In genomic region chr3:115211810-115212492, GRCh38 we compare ENCODE assay signal across 18 cellular contexts.
DNase-seq lines count a peak whose midpoint lies in the region; ATAC-seq and TF ChIP-seq lines count a peak whose summit lies in the region.
"Had no signal": no experiment of that assay in that cellular context is flagged by ENCODE, and none has a peak within 500 bp of the region (broad histone marks: within the 10 kb centered on the region; RNA-seq: fewer than 3 reads in every experiment).

No MANE protein-coding gene starts in this region.

- no peak overlapping the region for H3K9ac ChIP-seq in GM23248
- H3K9ac ChIP-seq in MM.1S (ENCODE audit: low read length) = 0 out of 2 replicates have a peak overlapping the region, but pooled peaks have one; percentile 5
- no peak overlapping the region for H3K9ac ChIP-seq in neural progenitor cell

- peak overlapping the region; percentile 38 for H3K27ac Mint-ChIP-seq in neural progenitor cell
- H3K27ac Mint-ChIP-seq in activated T-cell treated with anti-CD3 and anti-CD28 coated beads, Interleukin-2, amount 50 U/mL, for 24 hours = no peak overlapping the region
- H3K27ac Mint-ChIP-seq: CD8-positive, alpha-beta memory T cell had no signal

- H3K4me3 ChIP-seq in GM23248 (no peak overlapping the region), MM.1S (ENCODE audit: low read length) (no peak overlapping the region), neural progenitor cell (no peak overlapping the region), WERI-Rb-1 (ENCODE audit: low read depth, low read length) (no peak overlapping the region)
- H3K4me3 ChIP-seq: HAP-1, SJCRH30 had no signal

- TF ChIP-seq CTCF in MM.1S (IDR thresholded peaks at IDR 0.05; ENCODE audit: low read length) (no peak), neural progenitor cell (IDR thresholded peaks at IDR 0.05) (no peak), WERI-Rb-1 (IDR thresholded peaks at IDR 0.05; ENCODE audit: low read depth, low read length) (no peak)

- in situ Hi-C loops in GM23248 (cut with MboI) = loop anchor here (10.0 kb wide), 2 partner anchors 573 to 603 kb away; no protein-coding TSS in a partner anchor

- H3K36me3 ChIP-seq in GM23248 (ENCODE audit: low read depth) (no peaks in the 10 kb centered on the region), MM.1S (replicated peaks; ENCODE audit: insufficient read depth, low read length) (no peaks in the 10 kb centered on the region), neural progenitor cell (no peaks in the 10 kb centered on the region), WERI-Rb-1 (no peaks in the 10 kb centered on the region)
- H3K36me3 ChIP-seq: HAP-1, SJCRH30 had no signal

- H2AFZ ChIP-seq in GM23248 (peak overlapping the region; percentile 33; the same call in 1 of the 2 replicates), MM.1S (ENCODE audit: low read length) (peak overlapping the region; percentile 17; the same call in 1 of the 2 replicates), neural progenitor cell (replicated peaks) (no peak overlapping the region)

- H3K9me3 ChIP-seq in GM23248 (ENCODE audit: low read depth) = no peaks in the 10 kb centered on the region
- H3K9me3 ChIP-seq in MM.1S (replicated peaks; ENCODE audit: insufficient read depth, low read length) = no peaks in the 10 kb centered on the region
- no peaks in the 10 kb centered on the region for H3K9me3 ChIP-seq in neural progenitor cell (ENCODE audit: low read depth)
- no peaks in the 10 kb centered on the region for H3K9me3 ChIP-seq in WERI-Rb-1 (ENCODE audit: severe bottlenecking)
- H3K9me3 ChIP-seq: HAP-1, SJCRH30 had no signal

- H3K27ac ChIP-seq in GM23248 (no peak overlapping the region), MM.1S (ENCODE audit: low read length) (peak overlapping the region; percentile 62), neural progenitor cell (no peak overlapping the region), WERI-Rb-1 (no peak overlapping the region)
- H3K27ac ChIP-seq: SJCRH30 had no signal

- H3K36me3 Mint-ChIP-seq in neural progenitor cell = no peaks in the 10 kb centered on the region
- H3K36me3 Mint-ChIP-seq in activated T-cell treated with anti-CD3 and anti-CD28 coated beads, Interleukin-2, amount 50 U/mL, for 24 hours (ENCODE audit: low read depth) = no peaks in the 10 kb centered on the region

- peaks cover 14% of the 10 kb centered on the region for H3K4me1 Mint-ChIP-seq in neural progenitor cell
- no peaks in the 10 kb centered on the region for H3K4me1 Mint-ChIP-seq in activated T-cell treated with anti-CD3 and anti-CD28 coated beads, Interleukin-2, amount 50 U/mL, for 24 hours (ENCODE audit: low read depth)
- H3K4me1 Mint-ChIP-seq: CD8-positive, alpha-beta memory T cell had no signal

- peaks cover 3% of the 10 kb centered on the region for H3K27me3 Mint-ChIP-seq in neural progenitor cell (ENCODE audit: insufficient read depth, low read depth)
- H3K27me3 Mint-ChIP-seq in activated T-cell treated with anti-CD3 and anti-CD28 coated beads, Interleukin-2, amount 50 U/mL, for 24 hours = peaks cover 4% of the 10 kb centered on the region
- H3K27me3 Mint-ChIP-seq: CD8-positive, alpha-beta memory T cell had no signal

- H3K79me2 ChIP-seq in GM23248 (ENCODE audit: insufficient read depth) (no peaks in the 10 kb centered on the region), MM.1S (ENCODE audit: low read length) (no peaks in the 10 kb centered on the region), neural progenitor cell (ENCODE audit: low read depth) (no peaks in the 10 kb centered on the region)

- ATAC-seq in HG03432 (IDR thresholded peaks at IDR 0.05; ENCODE audit: unreplicated experiment) = no peak
- no peak for ATAC-seq in HG03442 (IDR thresholded peaks at IDR 0.05; ENCODE audit: unreplicated experiment)
- ATAC-seq: Panc1 had no signal

- no peak for DNase-seq in GM23248
- no peak for DNase-seq in MM.1S
- peak; percentile 28 for DNase-seq in dermis blood vessel endothelial cell
- no peak for DNase-seq in neural progenitor cell (ENCODE audit: low spot score)
- DNase-seq in WERI-Rb-1 = no peak
- DNase-seq in activated T-cell treated with anti-CD3 and anti-CD28 coated beads, Interleukin-2, amount 50 U/mL, for 24 hours = no peak
- DNase-seq: C1 segment of cervical spinal cord; CD8-positive, alpha-beta memory T cell; NCI-H1092 treated with DMSO at 0.1 percent for 48 hours; NCI-H2081 treated with DMSO at 0.1 percent for 48 hours; NCI-H2227 treated with DMSO at 0.1 percent for 48 hours; NCI-H510A treated with DMSO at 0.1 percent for 48 hours; NCI-H82; SJCRH30 had no signal

- H3K4me1 ChIP-seq in GM23248 (ENCODE audit: insufficient read depth) (no peaks in the 10 kb centered on the region), MM.1S (ENCODE audit: low read length) (peaks cover 19% of the 10 kb centered on the region), neural progenitor cell (no peaks in the 10 kb centered on the region)
- H3K4me1 ChIP-seq: HAP-1, SJCRH30 had no signal

- H3F3A ChIP-seq in GM23248 (ENCODE audit: insufficient read depth) = no peaks in the 10 kb centered on the region
- H3F3A ChIP-seq in MM.1S (ENCODE audit: insufficient read depth, low read length) = peaks cover 7% of the 10 kb centered on the region; the same call in 1 of the 2 replicates
- peaks cover 5% of the 10 kb centered on the region for H3F3A ChIP-seq in neural progenitor cell (ENCODE audit: low read depth)

- H4K20me1 ChIP-seq in GM23248 (ENCODE audit: insufficient read depth) (no peaks in the 10 kb centered on the region), MM.1S (ENCODE audit: insufficient read depth, low read length) (no peaks in the 10 kb centered on the region), neural progenitor cell (ENCODE audit: low read depth) (no peaks in the 10 kb centered on the region)

- no peak overlapping the region for H3K4me3 Mint-ChIP-seq in neural progenitor cell
- no peak overlapping the region for H3K4me3 Mint-ChIP-seq in activated T-cell treated with anti-CD3 and anti-CD28 coated beads, Interleukin-2, amount 50 U/mL, for 24 hours
- H3K4me3 Mint-ChIP-seq: CD8-positive, alpha-beta memory T cell had no signal

- WGBS in GM23248 (ENCODE audit: low coverage in 1 of 2, low lambda C conversion rate in 2 of 2, missing lambda C conversion rate in 2 of 2), 2 experiments = 66 to 71% methylated on average over 4 of the region's 4 CpGs

- H3K9me2 ChIP-seq in GM23248 (ENCODE audit: insufficient read depth) (no peaks in the 10 kb centered on the region), MM.1S (replicated peaks; ENCODE audit: insufficient read depth, low read length) (no peaks in the 10 kb centered on the region)

- H3K27me3 ChIP-seq in GM23248 (replicated peaks; ENCODE audit: insufficient read depth) (no peaks in the 10 kb centered on the region), MM.1S (replicated peaks; ENCODE audit: insufficient read depth, low read length) (no peaks in the 10 kb centered on the region), neural progenitor cell (no peaks in the 10 kb centered on the region), WERI-Rb-1 (ENCODE audit: insufficient read depth, low read depth, severe bottlenecking) (no peaks in the 10 kb centered on the region)
- H3K27me3 ChIP-seq: SJCRH30 had no signal

- H3K4me2 ChIP-seq in GM23248 (ENCODE audit: unreplicated experiment) (no peak overlapping the region), MM.1S (ENCODE audit: low read depth, low read length) (peak overlapping the region; percentile 24; the same call in 1 of the 2 replicates), neural progenitor cell (no peak overlapping the region)

- peaks cover 2% of the 10 kb centered on the region for H3K9me3 Mint-ChIP-seq in neural progenitor cell
- no peaks in the 10 kb centered on the region for H3K9me3 Mint-ChIP-seq in activated T-cell treated with anti-CD3 and anti-CD28 coated beads, Interleukin-2, amount 50 U/mL, for 24 hours
- H3K9me3 Mint-ChIP-seq: CD8-positive, alpha-beta memory T cell had no signal
